ENCODE assay signal across 8 cellular contexts in the genomic region with DNA sequence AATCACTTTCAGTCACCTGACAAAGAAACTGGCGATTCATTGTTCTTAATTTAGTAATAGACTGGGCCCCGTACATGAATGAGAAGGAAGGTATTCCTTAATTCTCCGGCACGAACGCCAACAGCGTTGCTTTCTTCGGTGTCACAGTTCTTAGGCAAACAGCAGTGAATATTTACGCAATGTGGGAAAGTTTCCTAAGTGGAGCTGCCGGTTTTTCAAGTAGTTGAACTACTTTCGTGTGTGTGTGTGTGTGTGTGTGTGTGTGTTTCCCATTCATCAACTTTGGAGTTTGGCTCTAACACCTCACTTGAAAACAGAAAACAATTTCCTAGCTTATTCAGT.
DNase-seq lines count a peak whose midpoint lies in the region; ATAC-seq and TF ChIP-seq lines count a peak whose summit lies in the region.

No MANE protein-coding gene starts in this region.

- H3K27me3 Mint-ChIP-seq in stimulated activated naive CD8-positive, alpha-beta T cell treated with anti-CD3 and anti-CD28 coated beads, Interleukin-15, amount 100 ng/mL, for 72 hours: peaks cover 14% of the 10 kb centered on the region

- in situ Hi-C loops in astrocyte of the spinal cord (cut with HindIII; ENCODE audit: low sequenced_read_pairs): no loop called here

- H3K9me3 Mint-ChIP-seq in stimulated activated naive CD8-positive, alpha-beta T cell treated with anti-CD3 and anti-CD28 coated beads, Interleukin-15, amount 100 ng/mL, for 72 hours: no peaks in the 10 kb centered on the region

- H3K27ac Mint-ChIP-seq in stimulated activated naive CD8-positive, alpha-beta T cell treated with anti-CD3 and anti-CD28 coated beads, Interleukin-15, amount 100 ng/mL, for 72 hours: peak overlapping the region; percentile 87 to 99

- H3K4me1 Mint-ChIP-seq in stimulated activated naive CD8-positive, alpha-beta T cell treated with anti-CD3 and anti-CD28 coated beads, Interleukin-15, amount 100 ng/mL, for 72 hours: peaks cover 6% of the 10 kb centered on the region

- DNase-seq in ELR (ENCODE audit: low read depth) (peak; percentile 50), Kasumi-1 (lab: John Stamatoyannopoulos, UW) (peak; percentile 28 to 44), astrocyte of the spinal cord (ENCODE audit: low read depth, low spot score) (no peak), iris pigment epithelial cell (ENCODE audit: low read depth) (peak; percentile 84), NCI-H1436 treated with DMSO at 0.1 percent for 48 hours (lab: John Stamatoyannopoulos, UW) (no peak), activated gamma-delta T cell (lab: John Stamatoyannopoulos, UW) (no peak)
- no peak for DNase-seq in stimulated activated naive CD8-positive, alpha-beta T cell treated with anti-CD3 and anti-CD28 coated beads, Interleukin-15, amount 100 ng/mL, for 72 hours

- H3K4me3 ChIP-seq in astrocyte of the spinal cord (ENCODE audit: low read depth, low read length): peak overlapping the region; percentile 68

- H3K4me3 Mint-ChIP-seq in stimulated activated naive CD8-positive, alpha-beta T cell treated with anti-CD3 and anti-CD28 coated beads, Interleukin-15, amount 100 ng/mL, for 72 hours: peak overlapping the region; percentile 96 to 97

- ATAC-seq in stimulated activated naive CD8-positive, alpha-beta T cell treated with anti-CD3 and anti-CD28 coated beads, Interleukin-15, amount 100 ng/mL, for 72 hours: no peak
- no peak for ATAC-seq in HG03439 (IDR thresholded peaks at IDR 0.05; ENCODE audit: unreplicated experiment)

- TF ChIP-seq CTCF in astrocyte of the spinal cord (IDR thresholded peaks at IDR 0.05; ENCODE audit: low read depth, low read length): no peak

Comparison
In these comparisons a context has a peak if more than half of its experiments do, and no peak if none do; other contexts are left out.
1. DNase-seq: peak in ELR (single experiment), Kasumi-1 (2 of 2) and iris pigment epithelial cell (single experiment); none in astrocyte of the spinal cord (single experiment), stimulated activated naive CD8-positive, alpha-beta T cell treated with anti-CD3 and anti-CD28 coated beads, Interleukin-15, amount 100 ng/mL, for 72 hours (0 of 2), NCI-H1436 treated with DMSO at 0.1 percent for 48 hours (single experiment) and activated gamma-delta T cell (single experiment).